In genomic region chr14:61557854-61558253, GRCh38 we compare ENCODE assay signal across 18 cellular contexts.
DNase-seq lines count a peak whose midpoint lies in the region; ATAC-seq, FAIRE-seq and TF ChIP-seq lines count a peak whose summit lies in the region.
"Had no signal": no experiment of that assay in that cellular context is flagged by ENCODE, and none has a peak within 500 bp of the region (broad histone marks: within the 10 kb centered on the region; RNA-seq: fewer than 3 reads in every experiment).

No MANE protein-coding gene starts in this region.

- POLR2A ChIA-PET in HepG2 (lab: Yijun Ruan, JAX): interaction anchor here (7.6 kb wide), 1 partner anchor 20 kb away, joined by 146 read pairs; no protein-coding TSS in a partner anchor

- H4K20me1 ChIP-seq in HepG2 (ENCODE audit: insufficient read depth, low read length): no peaks in the 10 kb centered on the region

- H3K4me3 ChIP-seq in HepG2 (replicated peaks in 1 of 3; ENCODE audit: insufficient read depth in 1 of 3, low read depth in 2 of 3, low read length in 3 of 3) (no peak overlapping the region), heart left ventricle (no peak overlapping the region)
- H3K4me3 ChIP-seq: PC-9, SJCRH30 had no signal

- H3K9ac ChIP-seq in HepG2 (ENCODE audit: insufficient read depth, low read depth, low read length): no peak overlapping the region

- H3K9me3 Mint-ChIP-seq in activated naive CD8-positive, alpha-beta T cell treated with anti-CD3 and anti-CD28 coated beads for 36 hours: peaks cover 3% of the 10 kb centered on the region
- no peaks in the 10 kb centered on the region for H3K9me3 Mint-ChIP-seq in activated naive CD8-positive, alpha-beta T cell treated with anti-CD3 and anti-CD28 coated beads, Interleukin-2, amount 50 U/mL, for 24 hours
- H3K9me3 Mint-ChIP-seq in activated T-helper 17 cell treated with anti-CD3 and anti-CD28 coated beads, Interleukin-2, amount 50 U/mL, for 72 hours: no peaks in the 10 kb centered on the region

- H3K4me3 Mint-ChIP-seq in activated naive CD8-positive, alpha-beta T cell treated with anti-CD3 and anti-CD28 coated beads for 36 hours: no peak overlapping the region
- H3K4me3 Mint-ChIP-seq in activated naive CD8-positive, alpha-beta T cell treated with anti-CD3 and anti-CD28 coated beads, Interleukin-2, amount 50 U/mL, for 24 hours: no peak overlapping the region
- no peak overlapping the region for H3K4me3 Mint-ChIP-seq in activated T-helper 17 cell treated with anti-CD3 and anti-CD28 coated beads, Interleukin-2, amount 50 U/mL, for 72 hours

- H3K36me3 Mint-ChIP-seq in activated naive CD8-positive, alpha-beta T cell treated with anti-CD3 and anti-CD28 coated beads for 36 hours: peaks cover 35% of the 10 kb centered on the region
- peaks cover 7% of the 10 kb centered on the region for H3K36me3 Mint-ChIP-seq in activated naive CD8-positive, alpha-beta T cell treated with anti-CD3 and anti-CD28 coated beads, Interleukin-2, amount 50 U/mL, for 24 hours (ENCODE audit: low read depth)
- H3K36me3 Mint-ChIP-seq in activated T-helper 17 cell treated with anti-CD3 and anti-CD28 coated beads, Interleukin-2, amount 50 U/mL, for 72 hours (ENCODE audit: low read depth): peaks cover 5% of the 10 kb centered on the region

- no peaks in the 10 kb centered on the region for H3K27me3 Mint-ChIP-seq in activated naive CD8-positive, alpha-beta T cell treated with anti-CD3 and anti-CD28 coated beads for 36 hours
- H3K27me3 Mint-ChIP-seq in activated naive CD8-positive, alpha-beta T cell treated with anti-CD3 and anti-CD28 coated beads, Interleukin-2, amount 50 U/mL, for 24 hours: no peaks in the 10 kb centered on the region
- H3K27me3 Mint-ChIP-seq in activated T-helper 17 cell treated with anti-CD3 and anti-CD28 coated beads, Interleukin-2, amount 50 U/mL, for 72 hours: no peaks in the 10 kb centered on the region

- H3K4me2 ChIP-seq in HepG2 (ENCODE audit: low read depth, low read length): no peak overlapping the region
- H3K4me2 ChIP-seq: PC-9 had no signal

- intact Hi-C loops in HepG2 (cut with micrococcal nuclease; ENCODE audit: unreplicated experiment) (no loop called here), heart left ventricle (cut with DNase I) (no loop called here)

- CTCF ChIA-PET in HepG2 (lab: Yijun Ruan, JAX; ENCODE audit: low intra/inter-chr PET ratio, low total read pairs): no interaction called here

- H3K27ac Mint-ChIP-seq in activated naive CD8-positive, alpha-beta T cell treated with anti-CD3 and anti-CD28 coated beads for 36 hours: peak overlapping the region; percentile 65
- no peak overlapping the region for H3K27ac Mint-ChIP-seq in activated naive CD8-positive, alpha-beta T cell treated with anti-CD3 and anti-CD28 coated beads, Interleukin-2, amount 50 U/mL, for 24 hours
- H3K27ac Mint-ChIP-seq in activated T-helper 17 cell treated with anti-CD3 and anti-CD28 coated beads, Interleukin-2, amount 50 U/mL, for 72 hours: peak overlapping the region; percentile 39

- no peaks in the 10 kb centered on the region for H3K9me3 ChIP-seq in HepG2 (ENCODE audit: low read length)
- no peaks in the 10 kb centered on the region for H3K9me3 ChIP-seq in heart left ventricle
- H3K9me3 ChIP-seq: SJCRH30 had no signal

- peaks cover 42% of the 10 kb centered on the region for H3K4me1 Mint-ChIP-seq in activated naive CD8-positive, alpha-beta T cell treated with anti-CD3 and anti-CD28 coated beads for 36 hours
- peaks cover 46% of the 10 kb centered on the region for H3K4me1 Mint-ChIP-seq in activated naive CD8-positive, alpha-beta T cell treated with anti-CD3 and anti-CD28 coated beads, Interleukin-2, amount 50 U/mL, for 24 hours
- H3K4me1 Mint-ChIP-seq in activated T-helper 17 cell treated with anti-CD3 and anti-CD28 coated beads, Interleukin-2, amount 50 U/mL, for 72 hours: peaks cover 42% of the 10 kb centered on the region

- ATAC-seq in activated naive CD8-positive, alpha-beta T cell treated with anti-CD3 and anti-CD28 coated beads, Interleukin-2, amount 50 U/mL, for 24 hours: no peak
- no peak for ATAC-seq in activated T-helper 17 cell treated with anti-CD3 and anti-CD28 coated beads, Interleukin-2, amount 50 U/mL, for 72 hours (replicated peaks)
- ATAC-seq in HepG2: no peak
- ATAC-seq in GM21515 (IDR thresholded peaks at IDR 0.05; ENCODE audit: unreplicated experiment): no peak
- ATAC-seq in heart left ventricle: no peak
- ATAC-seq: HCT116 had no signal

- in situ Hi-C loops in HepG2 (cut with HindIII; ENCODE audit: extremely low pct_ligation_motif_present, low pct_unique_long_range_greater_than_20kb): no loop called here

- no peak for DNase-seq in activated naive CD8-positive, alpha-beta T cell treated with anti-CD3 and anti-CD28 coated beads for 36 hours
- DNase-seq in activated naive CD8-positive, alpha-beta T cell treated with anti-CD3 and anti-CD28 coated beads, Interleukin-2, amount 50 U/mL, for 24 hours: no peak
- DNase-seq in HepG2 (ENCODE audit: low spot score) (no peak), glomerular visceral epithelial cell (ENCODE audit: extremely low spot score) (no peak), HUDEP-2 (lab: John Stamatoyannopoulos, UW; ENCODE audit: unreplicated experiment in 76 of 76) (no peak), heart left ventricle (no peak)
- DNase-seq: GOT3, NCI-H1105, NCI-H510A, NCI-H774, PC-9 had no signal

- no peak overlapping the region for H2AFZ ChIP-seq in HepG2 (ENCODE audit: low read length)
- H2AFZ ChIP-seq: PC-9 had no signal

- H3K36me3 ChIP-seq in HepG2 (replicated peaks in 1 of 2; ENCODE audit: control insufficient read depth in 1 of 2, insufficient read depth in 2 of 2, low read length in 2 of 2) (no peaks in the 10 kb centered on the region), heart left ventricle (no peaks in the 10 kb centered on the region)
- H3K36me3 ChIP-seq: SJCRH30 had no signal

- no peak for TF ChIP-seq RAD21 in HepG2 (CRISPR knock-in tag; IDR thresholded peaks at IDR 0.05)

- TF ChIP-seq CTCF in HepG2 (CRISPR knock-in tag; IDR thresholded peaks at IDR 0.05): no peak
- no peak for TF ChIP-seq CTCF in heart left ventricle (IDR thresholded peaks at IDR 0.05)

- BruUV-seq in HepG2 (replicated peaks; lab: Mats Ljungman, UMichigan): no TSS peak

- H3K79me2 ChIP-seq in HepG2 (ENCODE audit: insufficient read depth, low read length): no peaks in the 10 kb centered on the region

- TF ChIP-seq POLR2A in HepG2 (IDR thresholded peaks at IDR 0.05; ENCODE audit: insufficient read depth in 1 of 2, low read depth in 2 of 2, low read length in 2 of 2) (no peak), heart left ventricle (IDR thresholded peaks at IDR 0.05) (no peak)

- 98% methylated on average over 5 of the region's 5 CpGs for WGBS in HepG2 (ENCODE audit: low lambda C conversion rate)
- 88 to 100% (median 98%) methylated on average over 5 of the region's 5 CpGs for WGBS in heart left ventricle, 4 donors

- H3K27ac ChIP-seq in HepG2 (ENCODE audit: extremely low read length, insufficient read depth, low read length) (no peak overlapping the region), heart left ventricle (no peak overlapping the region)
- H3K27ac ChIP-seq: RWPE1, SJCRH30 had no signal

- no peaks in the 10 kb centered on the region for H3K27me3 ChIP-seq in HepG2 (ENCODE audit: control insufficient read depth in 1 of 2, insufficient read depth in 2 of 2, low read length in 2 of 2)
- no peaks in the 10 kb centered on the region for H3K27me3 ChIP-seq in heart left ventricle
- H3K27me3 ChIP-seq: SJCRH30 had no signal

- FAIRE-seq in HepG2 (lab: Jason Lieb, UNC): no peak
- FAIRE-seq: D721Med, GM12891 had no signal

- TF ChIP-seq EP300 in HepG2 (IDR thresholded peaks at IDR 0.05; ENCODE audit: low read depth in 2 of 2, low read length in 2 of 2): no peak
- TF ChIP-seq EP300 in HepG2 (CRISPR knock-in tag; IDR thresholded peaks at IDR 0.05; ENCODE audit: borderline replicate concordance): no peak

- H3K4me1 ChIP-seq in HepG2 (ENCODE audit: insufficient read depth, low read length) (peaks cover 95% of the 10 kb centered on the region), heart left ventricle (peaks cover 0 to 55% (median 41%) of the 10 kb centered on the region in 12 donors)

TF ChIP-seq in HepG2, 621 proteins besides CTCF, POLR2A, EP300 and RAD21:
- TF ChIP-seq SNRNP70 (IDR thresholded peaks at IDR 0.05; ENCODE audit: low read depth, low read length): no peak
- peak; percentile 98 for TF ChIP-seq ZNF12 (CRISPR knock-in tag; IDR thresholded peaks at IDR 0.05)
- TF ChIP-seq MTERF4 (CRISPR knock-in tag; IDR thresholded peaks at IDR 0.05): no peak
